In the genomic region with DNA sequence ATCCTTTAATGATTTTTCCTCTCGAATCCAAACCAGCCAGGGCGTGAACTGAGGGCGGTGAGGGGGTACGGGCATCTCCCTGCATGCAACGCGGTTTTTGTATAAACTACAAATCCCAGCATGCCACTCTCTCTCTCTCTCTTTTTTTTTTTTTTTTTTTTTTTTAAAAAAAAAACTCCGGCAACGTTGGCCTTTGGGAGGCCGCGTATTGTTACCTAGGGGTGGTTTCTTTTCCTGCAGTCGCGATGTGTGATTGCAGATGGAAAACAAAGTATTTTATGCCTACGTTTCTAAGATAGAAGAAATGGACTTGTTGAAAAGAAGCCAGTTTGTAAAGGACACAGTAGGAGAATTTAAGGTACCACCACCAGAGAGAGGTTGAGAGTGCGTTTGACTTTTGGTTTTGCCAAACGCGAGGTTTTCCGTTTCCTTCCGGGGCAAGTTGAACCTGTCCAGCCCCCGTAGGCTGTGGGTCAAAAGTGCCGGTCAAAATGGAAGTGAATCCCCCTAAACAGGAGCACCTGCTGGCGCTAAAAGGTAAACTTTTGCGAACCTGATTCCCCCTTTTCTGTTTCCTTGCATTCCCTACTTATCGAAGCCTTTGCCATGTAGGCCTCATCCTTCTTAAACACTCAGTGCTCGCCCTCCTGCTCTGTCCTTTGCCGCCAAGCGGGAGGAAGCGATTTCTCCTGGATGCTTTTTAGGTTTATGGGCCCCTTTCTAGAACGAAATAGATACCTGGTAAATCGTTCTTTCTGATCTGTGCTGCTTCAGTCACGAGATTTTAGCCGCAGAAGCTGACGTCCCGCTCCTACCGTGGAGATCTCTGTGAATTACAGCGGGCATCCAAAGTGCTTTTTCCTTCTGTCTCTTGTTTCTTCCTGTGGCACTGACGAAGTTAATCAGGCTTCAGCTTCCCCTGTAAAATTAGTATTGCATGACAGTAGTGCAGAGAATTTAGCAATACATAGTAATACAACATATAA, we compare ENCODE assay signal across 8 cellular contexts. TPM values are rescaled to one million over a fixed set of nuclear protein-coding genes. Genes with fewer than 3 reads are reported as not detected.
A peak's percentile ranks its signal among the peaks of the same experiment; 100 is the strongest.
DNase-seq lines count a peak whose midpoint lies in the region; ATAC-seq and TF ChIP-seq lines count a peak whose summit lies in the region.

A gene with protein sequence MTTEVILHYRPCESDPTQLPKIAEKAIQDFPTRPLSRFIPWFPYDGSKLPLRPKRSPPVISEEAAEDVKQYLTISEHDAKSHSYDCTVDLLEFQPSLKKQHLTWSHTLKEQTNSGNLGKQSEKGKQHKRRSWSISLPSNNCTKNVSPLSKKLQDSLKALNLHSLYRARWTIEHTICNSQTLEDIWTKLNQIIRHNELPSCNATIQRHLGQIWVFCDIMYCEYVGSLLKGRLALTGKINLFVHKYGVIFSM (plus strand): TSS at position 458 of the 986 bp plus-strand sequence. CDS start 4,561 bp downstream, outside the sequence.
A gene with protein sequence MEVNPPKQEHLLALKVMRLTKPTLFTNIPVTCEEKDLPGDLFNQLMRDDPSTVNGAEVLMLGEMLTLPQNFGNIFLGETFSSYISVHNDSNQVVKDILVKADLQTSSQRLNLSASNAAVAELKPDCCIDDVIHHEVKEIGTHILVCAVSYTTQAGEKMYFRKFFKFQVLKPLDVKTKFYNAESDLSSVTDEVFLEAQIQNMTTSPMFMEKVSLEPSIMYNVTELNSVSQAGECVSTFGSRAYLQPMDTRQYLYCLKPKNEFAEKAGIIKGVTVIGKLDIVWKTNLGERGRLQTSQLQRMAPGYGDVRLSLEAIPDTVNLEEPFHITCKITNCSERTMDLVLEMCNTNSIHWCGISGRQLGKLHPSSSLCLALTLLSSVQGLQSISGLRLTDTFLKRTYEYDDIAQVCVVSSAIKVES (plus strand): TSS at position 458 of the 986 bp plus-strand sequence. CDS start 34 bp downstream, at position 492.

- H3K27ac Mint-ChIP-seq in Calu3 (ENCODE audit: unreplicated experiment): peak within 1 kb of the TSS; percentile 98

- intact Hi-C loops in Calu3 (cut with micrococcal nuclease; ENCODE audit: unreplicated experiment): loop anchor here (1.0 kb wide), 1 partner anchor 14 kb away; no protein-coding TSS in a partner anchor

- H3K4me1 Mint-ChIP-seq in Calu3 (ENCODE audit: low read depth, unreplicated experiment): no peaks in the 10 kb centered on the region

- peak within 1 kb of the TSS; percentile 90 for H3K27ac ChIP-seq in HUES48 (ENCODE audit: low read depth, low read length)

- H3K27me3 Mint-ChIP-seq in Calu3 (ENCODE audit: unreplicated experiment): no peaks in the 10 kb centered on the region

- peaks cover 28% of the 10 kb centered on the region for H3K36me3 Mint-ChIP-seq in Calu3 (ENCODE audit: insufficient read depth, unreplicated experiment)

- no peaks in the 10 kb centered on the region for H3K9me3 ChIP-seq in HUES48 (ENCODE audit: control insufficient read depth, insufficient read depth, low read length)
- no peaks in the 10 kb centered on the region for H3K9me3 ChIP-seq in NT2/D1 (ENCODE audit: insufficient read depth, low read length)

- peaks cover 8% of the 10 kb centered on the region; the same call in 1 of the 2 replicates for H3K4me1 ChIP-seq in HUES48 (ENCODE audit: control insufficient read depth, insufficient read depth, low read length)
- H3K4me1 ChIP-seq in NT2/D1 (ENCODE audit: insufficient read depth, insufficient read length): no peaks in the 10 kb centered on the region

- H3K36me3 ChIP-seq in HUES48 (ENCODE audit: control insufficient read depth, insufficient read depth, low read length): peaks cover 5% of the 10 kb centered on the region
- peaks cover 11% of the 10 kb centered on the region for H3K36me3 ChIP-seq in NT2/D1 (ENCODE audit: insufficient read depth, insufficient read length, low read length)

- H3K4me3 Mint-ChIP-seq in Calu3 (ENCODE audit: low read depth, unreplicated experiment): peak within 1 kb of the TSS; percentile 99

- H3K27me3 ChIP-seq in HUES48 (ENCODE audit: control insufficient read depth, insufficient read depth, low read length) (no peaks in the 10 kb centered on the region), NT2/D1 (ENCODE audit: insufficient read depth, insufficient read length) (no peaks in the 10 kb centered on the region)

- H3K9ac ChIP-seq in HUES48 (ENCODE audit: low read depth, low read length): peak within 1 kb of the TSS; percentile 83
- H3K9ac ChIP-seq in NT2/D1 (ENCODE audit: insufficient read length, low read depth): peak within 1 kb of the TSS; percentile 87

- BruUV-seq in Calu3 (replicated peaks; lab: Mats Ljungman, UMichigan): TSS peak; percentile 79

- ATAC-seq in GM21390 (IDR thresholded peaks at IDR 0.05; ENCODE audit: unreplicated experiment): peak; percentile 73

- H3K4me3 ChIP-seq in HUES48 (ENCODE audit: low read depth, low read length) (peak within 1 kb of the TSS; percentile 100), NT2/D1 (ENCODE audit: insufficient read length, low read depth) (peak within 1 kb of the TSS; percentile 87), epithelial cell of esophagus (ENCODE audit: low read length) (peak within 1 kb of the TSS; percentile 97)

- no peaks in the 10 kb centered on the region for H3K9me3 Mint-ChIP-seq in Calu3 (ENCODE audit: low read depth, unreplicated experiment)

- CTCF ChIA-PET in Calu3 (lab: Charles Lee): interaction anchor here (0.6 to 1.4 kb wide), 2 partner anchors 13 to 668 kb away, joined by 5 to 7 read pairs; no protein-coding TSS in a partner anchor

- DNase-seq in Calu3 (peak; percentile 78), NT2/D1 (ENCODE audit: low read depth, low spot score) (peak; percentile 52), epithelial cell of esophagus (ENCODE audit: low read depth) (peak; percentile 84), middle frontal gyrus (ENCODE audit: extremely low spot score, low spot score) (peak; percentile 81)
- DNase-seq in activated CD8-positive, alpha-beta memory T cell treated with anti-CD3 and anti-CD28 coated beads, Interleukin-2, amount 50 U/mL, for 4 hours: peak; percentile 74
- peak; percentile 64 to 68 for DNase-seq in stimulated activated CD8-positive, alpha-beta memory T cell treated with anti-CD3 and anti-CD28 coated beads, Interleukin-2, amount 100 ng/mL, for 1 hour (ENCODE audit: low read depth in 2 of 2)

- TF ChIP-seq CTCF in Calu3 (IDR thresholded peaks at IDR 0.05; ENCODE audit: unreplicated experiment) (no peak), epithelial cell of esophagus (IDR thresholded peaks at IDR 0.05; ENCODE audit: insufficient read depth, low read depth, low read length, missing control alignments) (no peak)

RNA-seq across cellular contexts. Expression of the first gene that starts in this region (rescaled TPM):
- total RNA-seq in Calu3 (2022): 4.5 and 4.7 TPM in 2 replicates

RNA-seq across cellular contexts. Expression of the second gene that starts in this region (rescaled TPM):
- total RNA-seq in Calu3 (2022): 27.6 and 28.2 TPM in 2 replicates

Comparison
In these comparisons a context has a peak if more than half of its experiments do, and no peak if none do; other contexts are left out.
1. Peak in every context shown above with its lines: DNase-seq, ATAC-seq, H3K4me3 ChIP-seq and H3K27ac ChIP-seq.